In genomic region chr16:75048546-75048945, GRCh38 we compare ENCODE assay signal across 1 cellular context.
TF ChIP-seq lines count a peak whose summit lies in the region.

No MANE protein-coding gene starts in this region.

TF ChIP-seq in GM23338, 12 proteins besides CTCF, POLR2A, EP300 and RAD21:
- TF ChIP-seq ZNF462 (CRISPR knock-in tag; IDR thresholded peaks at IDR 0.05), result no peak
- TF ChIP-seq POLR2AphosphoS5 (IDR thresholded peaks at IDR 0.05; ENCODE audit: low read depth), result no peak
- TF ChIP-seq ZNF331 (CRISPR knock-in tag; IDR thresholded peaks at IDR 0.05; ENCODE audit: low read depth), result no peak
- TF ChIP-seq CREB1 (CRISPR knock-in tag; IDR thresholded peaks at IDR 0.05; ENCODE audit: low read depth), result no peak
- no peak for TF ChIP-seq JUNB (IDR thresholded peaks at IDR 0.05; ENCODE audit: unreplicated experiment)
- TF ChIP-seq STAT1 (IDR thresholded peaks at IDR 0.05; ENCODE audit: unreplicated experiment), result no peak
- no peak for TF ChIP-seq EZH2phosphoT487 (IDR thresholded peaks at IDR 0.05; ENCODE audit: unreplicated experiment)
- no peak for TF ChIP-seq ETS1 (IDR thresholded peaks at IDR 0.05)
- no peak for TF ChIP-seq ZNF114 (CRISPR knock-in tag; IDR thresholded peaks at IDR 0.05)
- TF ChIP-seq EZH2 (IDR thresholded peaks at IDR 0.05; ENCODE audit: low read depth, unreplicated experiment), result no peak
- no peak for TF ChIP-seq NANOG (IDR thresholded peaks at IDR 0.05; ENCODE audit: borderline replicate concordance)
- no peak for TF ChIP-seq REST (IDR thresholded peaks at IDR 0.05; ENCODE audit: unreplicated experiment)
